ENCODE assay signal across 28 cellular contexts in the genomic region with DNA sequence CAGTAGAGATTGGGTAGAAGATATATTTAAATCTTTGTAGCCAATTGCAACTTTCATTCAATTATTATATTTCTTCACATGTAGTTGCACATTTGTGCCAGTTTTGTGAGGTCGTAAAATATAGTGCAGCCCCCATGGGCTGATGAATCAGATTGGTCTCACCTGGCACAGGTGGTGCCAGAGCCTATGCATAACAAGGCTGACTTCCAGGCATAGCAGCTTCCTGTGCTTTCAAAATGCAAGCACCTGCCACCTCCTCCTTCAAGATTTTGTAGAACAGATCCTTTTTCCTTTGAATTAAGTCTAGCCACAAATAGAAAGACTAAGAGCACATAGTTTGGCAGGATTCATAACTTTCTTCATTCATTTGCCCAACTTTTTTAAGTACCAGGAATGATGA.
"Had no signal": no experiment of that assay in that cellular context is flagged by ENCODE, and none has a peak within 500 bp of the region (broad histone marks: within the 10 kb centered on the region; RNA-seq: fewer than 3 reads in every experiment).

No MANE protein-coding gene starts in this region.

- H3K27ac Mint-ChIP-seq: activated CD4-positive, alpha-beta memory T cell treated with anti-CD3 and anti-CD28 coated beads, Interleukin-2, amount 10 ng/mL, durations not matched to agents 7 days and 5 days; activated CD4-positive, alpha-beta T cell treated with anti-CD3 and anti-CD28 coated beads, Interleukin-2, amount 10 ng/mL, durations not matched to agents 7 days and 5 days; activated naive CD8-positive, alpha-beta T cell; activated T-cell treated with anti-CD3 and anti-CD28 coated beads, Interleukin-2, amount 50 U/mL, for 24 hours; activated T-cell treated with anti-CD3 and anti-CD28 coated beads, Interleukin-2, amount 50 U/mL, for 72 hours; effector memory CD8-positive, alpha-beta T cell had no signal

- H3K9me3 ChIP-seq: esophagus muscularis mucosa, gastrocnemius medialis had no signal

- H3K4me1 Mint-ChIP-seq: activated CD4-positive, alpha-beta memory T cell treated with anti-CD3 and anti-CD28 coated beads, Interleukin-2, amount 10 ng/mL, durations not matched to agents 7 days and 5 days had no signal

- H3K9me3 Mint-ChIP-seq: effector memory CD8-positive, alpha-beta T cell had no signal

- H3K27me3 Mint-ChIP-seq: activated CD4-positive, alpha-beta memory T cell treated with anti-CD3 and anti-CD28 coated beads, Interleukin-2, amount 10 ng/mL, durations not matched to agents 7 days and 5 days; activated CD4-positive, alpha-beta T cell treated with anti-CD3 and anti-CD28 coated beads, Interleukin-2, amount 10 ng/mL, durations not matched to agents 7 days and 5 days; activated naive CD8-positive, alpha-beta T cell; activated T-cell treated with anti-CD3 and anti-CD28 coated beads, Interleukin-2, amount 50 U/mL, for 24 hours; effector memory CD8-positive, alpha-beta T cell had no signal

- H2AFZ ChIP-seq: hepatocyte had no signal

- H3K79me2 ChIP-seq: hepatocyte had no signal

- H3K36me3 ChIP-seq: brain microvascular endothelial cell, esophagus muscularis mucosa, gastrocnemius medialis, heart right ventricle had no signal

- H3K4me1 ChIP-seq: esophagus muscularis mucosa, foreskin keratinocyte, gastrocnemius medialis, heart right ventricle had no signal

- H3K27me3 ChIP-seq: brain microvascular endothelial cell, esophagus muscularis mucosa, foreskin keratinocyte, gastrocnemius medialis, heart right ventricle, hepatocyte had no signal

- H3K4me3 Mint-ChIP-seq: activated CD4-positive, alpha-beta memory T cell treated with anti-CD3 and anti-CD28 coated beads, Interleukin-2, amount 10 ng/mL, durations not matched to agents 7 days and 5 days; activated CD4-positive, alpha-beta T cell treated with anti-CD3 and anti-CD28 coated beads, Interleukin-2, amount 10 ng/mL, durations not matched to agents 7 days and 5 days; activated naive CD8-positive, alpha-beta T cell; activated T-cell treated with anti-CD3 and anti-CD28 coated beads, Interleukin-2, amount 50 U/mL, for 24 hours; activated T-cell treated with anti-CD3 and anti-CD28 coated beads, Interleukin-2, amount 50 U/mL, for 72 hours; effector memory CD8-positive, alpha-beta T cell had no signal

- ATAC-seq: activated T-cell treated with anti-CD3 and anti-CD28 coated beads, Interleukin-2, amount 50 U/mL, for 72 hours; effector memory CD8-positive, alpha-beta T cell; foreskin keratinocyte; gastrocnemius medialis; heart right ventricle had no signal

- DNase-seq: activated CD4-positive, alpha-beta memory T cell treated with anti-CD3 and anti-CD28 coated beads, Interleukin-2, amount 10 ng/mL, durations not matched to agents 7 days and 5 days; activated CD4-positive, alpha-beta T cell treated with anti-CD3 and anti-CD28 coated beads for 1 hour; activated CD4-positive, alpha-beta T cell treated with anti-CD3 and anti-CD28 coated beads for 4 hours; activated CD4-positive, alpha-beta T cell treated with anti-CD3 and anti-CD28 coated beads, Interleukin-2, amount 10 ng/mL, durations not matched to agents 7 days and 5 days; activated CD4-positive, alpha-beta T cell treated with anti-CD3 and anti-CD28 coated beads, Interleukin-2, amount 50 U/mL, for 4 hours; activated CD8-positive, alpha-beta memory T cell treated with anti-CD3 and anti-CD28 coated beads, Interleukin-2, amount 50 U/mL, for 48 hours; activated gamma-delta T cell; activated naive CD4-positive, alpha-beta T cell; activated naive CD4-positive, alpha-beta T cell treated with anti-CD3 and anti-CD28 coated beads, Interleukin-2, amount 50 U/mL, for 16 hours; activated T-cell treated with anti-CD3 and anti-CD28 coated beads for 4 hours; activated T-cell treated with anti-CD3 and anti-CD28 coated beads, Interleukin-2, amount 50 U/mL, for 24 hours; activated T-cell treated with anti-CD3 and anti-CD28 coated beads, Interleukin-2, amount 50 U/mL, for 72 hours; amniotic stem cell; anterior cingulate cortex; brain microvascular endothelial cell; cortex of kidney; dermis blood vessel endothelial cell; effector CD4-positive, alpha-beta T cell; effector memory CD8-positive, alpha-beta T cell; erythroblast; foreskin keratinocyte; gastrocnemius medialis; glutamatergic neuron; heart right ventricle; T-helper 2 cell had no signal

- H3K4me2 ChIP-seq: hepatocyte had no signal

- H3K27ac ChIP-seq: brain microvascular endothelial cell, esophagus muscularis mucosa, foreskin keratinocyte, gastrocnemius medialis, heart right ventricle, hepatocyte had no signal

- H3K4me3 ChIP-seq: esophagus muscularis mucosa, gastrocnemius medialis, heart right ventricle, hepatocyte had no signal
